Comparison of ENCODE assay signal across 11 cellular contexts in the genomic region with DNA sequence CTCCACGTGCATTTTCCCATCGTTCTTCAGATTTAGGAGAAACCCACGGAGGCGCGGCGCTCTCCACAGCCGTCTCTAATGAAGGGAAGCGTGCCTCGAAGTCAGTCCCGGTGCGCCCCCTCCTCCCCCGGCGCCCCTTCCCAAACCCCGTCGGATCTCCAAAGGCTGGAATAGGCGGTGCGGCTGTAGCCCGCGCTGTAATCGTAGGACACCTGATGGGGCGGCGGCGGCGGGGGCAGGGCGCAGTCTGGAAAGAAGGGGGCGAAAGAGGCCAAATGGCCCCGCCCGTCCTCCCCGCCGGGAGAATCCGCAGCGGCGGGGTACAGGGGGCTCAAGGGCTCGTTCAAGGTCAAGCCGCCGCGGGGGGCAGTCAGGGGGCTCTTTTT. TPM values are rescaled to one million over a fixed set of nuclear protein-coding genes. Genes with fewer than 3 reads are reported as not detected.
DNase-seq lines count a peak whose midpoint lies in the region; ATAC-seq and TF ChIP-seq lines count a peak whose summit lies in the region.
"Had no signal": no experiment of that assay in that cellular context is flagged by ENCODE, and none has a peak within 500 bp of the region (broad histone marks: within the 10 kb centered on the region; RNA-seq: fewer than 3 reads in every experiment).

No MANE protein-coding gene starts in this region.

- TF ChIP-seq POLR2A in ovary (IDR thresholded peaks at IDR 0.05) (no peak), vagina (IDR thresholded peaks at IDR 0.05) (no peak)

- no peak for ATAC-seq in left ventricle myocardium superior
- peak; percentile 20 to 30 for ATAC-seq in left cardiac atrium
- ATAC-seq in HG02870 (IDR thresholded peaks at IDR 0.05; ENCODE audit: unreplicated experiment): no peak

- H3K4me3 ChIP-seq in cardiac muscle cell: peak overlapping the region; percentile 76
- H3K4me3 ChIP-seq in ovary: peak overlapping the region; percentile 33
- peak overlapping the region; percentile 59 to 79 for H3K4me3 ChIP-seq in vagina
- H3K4me3 ChIP-seq: mucosa of descending colon had no signal

- 10 to 16% (median 14%) methylated on average over 34 to 37 of the region's 37 CpGs for WGBS in ovary, 3 donors

- no peaks in the 10 kb centered on the region for H3K9me3 ChIP-seq in cardiac muscle cell (ENCODE audit: low read depth)
- no peaks in the 10 kb centered on the region for H3K9me3 ChIP-seq in ovary
- no peaks in the 10 kb centered on the region for H3K9me3 ChIP-seq in vagina
- H3K9me3 ChIP-seq: mucosa of descending colon had no signal

- TF ChIP-seq CTCF in cardiac muscle cell (IDR thresholded peaks at IDR 0.05; ENCODE audit: low read depth, low read length) (no peak), ovary (IDR thresholded peaks at IDR 0.05) (no peak), vagina (IDR thresholded peaks at IDR 0.05) (no peak)

- no peak for DNase-seq in cardiac muscle cell (ENCODE audit: low read depth in 1 of 2, low spot score in 1 of 2)
- DNase-seq in left ventricle myocardium superior: no peak
- no peak for DNase-seq in left cardiac atrium
- peak in 3 of 5 donors; percentile 19 to 37 (median 25) for DNase-seq in ovary
- DNase-seq in vagina (ENCODE audit: extremely low spot score in 2 of 2): no peak
- no peak for DNase-seq in posterior vena cava (ENCODE audit: low spot score)
- no peak for DNase-seq in NCI-H82 (lab: John Stamatoyannopoulos, UW)
- DNase-seq: activated CD4-positive, alpha-beta T cell treated with anti-CD3 and anti-CD28 coated beads for 1 hour; NCI-H2081 had no signal

- H3K27ac ChIP-seq in cardiac muscle cell (no peak overlapping the region), ovary (no peak overlapping the region), vagina (peak overlapping the region; percentile 54)

- H3K36me3 ChIP-seq in cardiac muscle cell (no peaks in the 10 kb centered on the region), ovary (no peaks in the 10 kb centered on the region), vagina (no peaks in the 10 kb centered on the region)

- H3K27me3 ChIP-seq in cardiac muscle cell (peaks cover 75% of the 10 kb centered on the region), ovary (no peaks in the 10 kb centered on the region), vagina (no peaks in the 10 kb centered on the region)

- intact Hi-C loops in left ventricle myocardium superior (cut with micrococcal nuclease) (no loop called here), left cardiac atrium (cut with DNase I) (loop anchor here in 1 of 2 donors (5.0 kb wide), 1 partner anchor 135 kb away; no protein-coding TSS in a partner anchor), ovary (cut with DNase I) (no loop called here), vagina (cut with DNase I) (no loop called here), posterior vena cava (cut with DNase I) (no loop called here)

- no peaks in the 10 kb centered on the region for H3K4me1 ChIP-seq in cardiac muscle cell (ENCODE audit: low read depth)
- peaks cover 3% of the 10 kb centered on the region for H3K4me1 ChIP-seq in ovary (ENCODE audit: insufficient read depth)
- H3K4me1 ChIP-seq in vagina: peaks cover 7% of the 10 kb centered on the region

- no peak for TF ChIP-seq EP300 in ovary (IDR thresholded peaks at IDR 0.05)

RNA-seq across cellular contexts. Expression of gene FAM181B, which starts 1.3 kb away (rescaled TPM):
- total RNA-seq in cardiac muscle cell (0.60 and 0.99 TPM in 2 replicates), left ventricle myocardium superior (0.07 TPM), left cardiac atrium (1 to 10 TPM; 1.7 to 2.0 TPM), ovary (1 to 10 TPM; 1.1 to 2.1 (median 1.6) TPM), vagina (0.49 TPM), posterior vena cava (under 1 TPM; 0.42 to 0.67 TPM)
- polyA plus RNA-seq in cardiac muscle cell (1.0 and 1.4 TPM in 2 replicates), ovary (1 to 10 TPM; 1.2 to 1.4 TPM)

Comparison
In these comparisons a context has a peak if more than half of its experiments do, and no peak if none do; other contexts are left out.
1. ATAC-seq: peak in left cardiac atrium (2 of 2); none in left ventricle myocardium superior (single experiment) and HG02870 (single experiment).
2. DNase-seq: peak in ovary (3 of 5); none in cardiac muscle cell (0 of 2), left ventricle myocardium superior (single experiment), left cardiac atrium (single experiment), vagina (0 of 2), posterior vena cava (single experiment) and NCI-H82 (single experiment).
3. Peak in every context shown above with its lines, with median percentiles within 50 percentile points of each other: H3K4me3 ChIP-seq.